21 cellular contexts compared by ENCODE assay signal in the genomic region with DNA sequence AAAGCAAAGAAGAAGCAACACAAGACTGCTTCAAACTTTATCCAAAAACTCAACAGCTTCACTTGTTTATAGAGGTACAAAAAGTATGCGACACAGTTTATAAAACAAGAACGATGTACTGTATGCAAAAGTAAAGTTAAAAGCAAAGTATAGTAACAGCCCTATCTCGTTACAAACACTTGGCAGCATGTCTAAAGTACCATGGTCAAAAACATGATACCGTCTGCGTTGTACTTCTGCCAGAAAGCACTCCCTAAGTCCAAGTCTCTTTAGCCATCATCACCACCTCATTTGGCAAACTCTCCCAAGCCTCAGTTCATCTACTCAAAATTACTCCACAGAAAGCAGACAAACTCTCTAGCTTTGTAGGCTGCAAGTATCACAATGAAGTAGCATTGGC.
DNase-seq lines count a peak whose midpoint lies in the region; ATAC-seq, FAIRE-seq and TF ChIP-seq lines count a peak whose summit lies in the region.
"Had no signal": no experiment of that assay in that cellular context is flagged by ENCODE, and none has a peak within 500 bp of the region (broad histone marks: within the 10 kb centered on the region; RNA-seq: fewer than 3 reads in every experiment).

No MANE protein-coding gene starts in this region.

- H3K4me3 Mint-ChIP-seq in brain: peak overlapping the region in 3 of 5 experiments; percentile 15 to 66 (median 60)
- H3K4me3 Mint-ChIP-seq in naive thymus-derived CD8-positive, alpha-beta T cell: no peak overlapping the region
- H3K4me3 Mint-ChIP-seq: activated T-cell treated with anti-CD3 and anti-CD28 coated beads, Interleukin-2, amount 50 U/mL, for 4 hours; nephron progenitor cell had no signal

- H3K9me3 Mint-ChIP-seq in brain: no peaks in the 10 kb centered on the region
- peaks cover 0 to 3% (median 0%) of the 10 kb centered on the region in 9 donors for H3K9me3 Mint-ChIP-seq in naive thymus-derived CD8-positive, alpha-beta T cell
- H3K9me3 Mint-ChIP-seq: activated T-cell treated with anti-CD3 and anti-CD28 coated beads, Interleukin-2, amount 50 U/mL, for 4 hours; nephron progenitor cell had no signal

- H3K4me1 ChIP-seq in IMR-90 (ENCODE audit: control insufficient read depth, insufficient read depth, low read length) (peaks cover 5% of the 10 kb centered on the region; the same call in 1 of the 2 replicates), left ventricle myocardium inferior (peaks cover 98% of the 10 kb centered on the region), pancreas (peaks cover 13 to 36% (median 36%) of the 10 kb centered on the region in 3 donors)

- H3K4me3 ChIP-seq in IMR-90 (ENCODE audit: insufficient read depth, low read depth, low read length) (no peak overlapping the region), left ventricle myocardium inferior (peak overlapping the region; percentile 7), pancreas (no peak overlapping the region)
- H3K4me3 ChIP-seq: sigmoid colon had no signal

- no peak overlapping the region for H2AK5ac ChIP-seq in IMR-90 (ENCODE audit: low read depth, low read length)

- no peak overlapping the region for H3K14ac ChIP-seq in IMR-90 (replicated peaks; ENCODE audit: low read depth, low read length)

- H2BK15ac ChIP-seq in IMR-90 (ENCODE audit: low read depth, low read length): no peak overlapping the region

- no peak overlapping the region for H3K18ac ChIP-seq in IMR-90 (ENCODE audit: low read depth, low read length)

- no TSS peak for BruUV-seq in IMR-90 (replicated peaks; lab: Mats Ljungman, UMichigan)

- no peaks in the 10 kb centered on the region for H4K20me1 ChIP-seq in IMR-90 (ENCODE audit: insufficient read depth, low read length)

- H3K56ac ChIP-seq in IMR-90 (ENCODE audit: extremely low read depth, insufficient read depth, low read length): no peak overlapping the region

- TF ChIP-seq CTCF in IMR-90 (conservative IDR thresholded peaks at IDR 0.05; ENCODE audit: low read depth, low read length): no peak
- no peak for TF ChIP-seq CTCF in brain (conservative IDR thresholded peaks at IDR 0.05)
- no peak for TF ChIP-seq CTCF in left ventricle myocardium inferior (IDR thresholded peaks at IDR 0.05; ENCODE audit: borderline replicate concordance)
- no peak for TF ChIP-seq CTCF in pancreas (IDR thresholded peaks at IDR 0.05)

- H3K9me3 ChIP-seq in IMR-90 (ENCODE audit: control insufficient read depth, insufficient read depth, low read length) (no peaks in the 10 kb centered on the region), left ventricle myocardium inferior (replicated peaks) (no peaks in the 10 kb centered on the region), pancreas (no peaks in the 10 kb centered on the region)
- H3K9me3 ChIP-seq: sigmoid colon had no signal

- H2AK9ac ChIP-seq in IMR-90 (replicated peaks; ENCODE audit: low read depth, low read length, poor library complexity): no peak overlapping the region

- in situ Hi-C loops in IMR-90 (cut with MboI; ENCODE audit: low sequenced_read_pairs): no loop called here

- no peak overlapping the region for H3K4ac ChIP-seq in IMR-90 (ENCODE audit: low read depth, low read length)

- H3K27me3 ChIP-seq in IMR-90 (ENCODE audit: control insufficient read depth, insufficient read depth, low read length): peaks cover 2% of the 10 kb centered on the region
- no peaks in the 10 kb centered on the region for H3K27me3 ChIP-seq in left ventricle myocardium inferior (ENCODE audit: low read depth)
- H3K27me3 ChIP-seq in pancreas: no peaks in the 10 kb centered on the region
- H3K27me3 ChIP-seq: sigmoid colon had no signal

- H2BK5ac ChIP-seq in IMR-90 (ENCODE audit: low read depth, low read length, poor library complexity, severe bottlenecking): no peak overlapping the region

- intact Hi-C loops in IMR-90 (cut with micrococcal nuclease) (no loop called here), left ventricle myocardium inferior (cut with micrococcal nuclease) (no loop called here), pancreas (cut with DNase I) (no loop called here)

- no peak overlapping the region for H4K91ac ChIP-seq in IMR-90 (ENCODE audit: insufficient read depth, low read depth, low read length)

- H3K27ac ChIP-seq in IMR-90 (ENCODE audit: insufficient read depth, low read length) (peak overlapping the region; percentile 29; the same call in 1 of the 2 replicates), left ventricle myocardium inferior (replicated peaks) (peak overlapping the region; percentile 83), pancreas (no peak overlapping the region)
- H3K27ac ChIP-seq: KMS-11 had no signal

- no peak for TF ChIP-seq RAD21 in IMR-90 (IDR thresholded peaks at IDR 0.05; ENCODE audit: low read length)

- H3K4me2 ChIP-seq in IMR-90 (ENCODE audit: low read depth, low read length): peak overlapping the region; percentile 52; the same call in 1 of the 2 replicates
- H3K4me2 ChIP-seq: KMS-11 had no signal

- H2BK20ac ChIP-seq in IMR-90 (ENCODE audit: low read depth, low read length): no peak overlapping the region

- no peaks in the 10 kb centered on the region for H3K79me1 ChIP-seq in IMR-90 (ENCODE audit: low read depth in 1 of 2, low read length in 2 of 2)

- no peak overlapping the region for H3K23ac ChIP-seq in IMR-90 (ENCODE audit: low read depth, low read length)

- dilution Hi-C loops in IMR-90 (cut with HindIII; ENCODE audit: low sequenced_read_pairs, unreplicated experiment): no loop called here

- no peak overlapping the region for H2BK120ac ChIP-seq in IMR-90 (ENCODE audit: low read depth, low read length)

- peak overlapping the region; percentile 3 for H2AFZ ChIP-seq in IMR-90 (replicated peaks; ENCODE audit: low read length, poor library complexity)

- WGBS in IMR-90 (ENCODE audit: extremely low coverage in 2 of 2, insufficient read length in 1 of 2), 2 experiments: no CpG with 5 or more reads among the region's 5 CpGs
- 22 to 28% methylated on average over 5 of the region's 5 CpGs for WGBS in pancreas, 2 donors

- TF ChIP-seq POLR2A in IMR-90 (IDR thresholded peaks at IDR 0.05; ENCODE audit: low read depth, low read length): no peak

- DNase-seq in IMR-90 (peak; percentile 44), left ventricle myocardium inferior (no peak), pancreas (no peak), activated T-cell treated with anti-CD3 and anti-CD28 coated beads for 4 hours (no peak)
- DNase-seq in naive thymus-derived CD8-positive, alpha-beta T cell: no peak
- DNase-seq: activated CD8-positive, alpha-beta memory T cell treated with anti-CD3 and anti-CD28 coated beads for 24 hours; activated naive CD4-positive, alpha-beta T cell treated with Interleukin-2 at 50 U/mL for 16 hours; activated T-cell treated with anti-CD3 and anti-CD28 coated beads, Interleukin-2, amount 50 U/mL, for 4 hours; amniotic stem cell; DMS153; effector CD4-positive, alpha-beta T cell; NCI-H146; nephron progenitor cell; SHP77; sigmoid colon; substantia nigra had no signal

- no peak for FAIRE-seq in pancreas (lab: Jason Lieb, UNC)
- FAIRE-seq: HTR-8/SVneo had no signal

- CTCF ChIA-PET in IMR-90 (lab: Yijun Ruan, JAX): no interaction called here

- peaks cover 5% of the 10 kb centered on the region for H3K27me3 Mint-ChIP-seq in brain
- H3K27me3 Mint-ChIP-seq in naive thymus-derived CD8-positive, alpha-beta T cell: peaks cover 0 to 8% (median 2%) of the 10 kb centered on the region in 5 donors

- no peaks in the 10 kb centered on the region for H3K36me3 Mint-ChIP-seq in brain
- no peaks in the 10 kb centered on the region for H3K36me3 Mint-ChIP-seq in naive thymus-derived CD8-positive, alpha-beta T cell

- ATAC-seq in IMR-90 (ENCODE audit: low read depth): peak; percentile 69
- ATAC-seq in pancreas: peak in 3 of 4 donors; percentile 31 to 51 (median 46)
- ATAC-seq in HG03025 (IDR thresholded peaks at IDR 0.05; ENCODE audit: low FRiP score, unreplicated experiment): no peak
- ATAC-seq in naive thymus-derived CD8-positive, alpha-beta T cell: no peak
- ATAC-seq: activated T-cell treated with anti-CD3 and anti-CD28 coated beads, Interleukin-2, amount 50 U/mL, for 4 hours; esophagus mucosa had no signal

- H3K9ac ChIP-seq in IMR-90 (ENCODE audit: low read depth, low read length): no peak overlapping the region
- H3K9ac ChIP-seq: KMS-11 had no signal

- no peak overlapping the region for H4K8ac ChIP-seq in IMR-90 (ENCODE audit: low read depth in 2 of 2, low read length in 2 of 2)

- POLR2A ChIA-PET in IMR-90 (lab: Charles Lee; ENCODE audit: unreplicated experiment): no interaction called here
- POLR2A ChIA-PET in naive thymus-derived CD8-positive, alpha-beta T cell (lab: Charles Lee): no interaction called here

- H3K36me3 ChIP-seq in IMR-90 (ENCODE audit: control insufficient read depth, insufficient read depth, low read length) (no peaks in the 10 kb centered on the region), left ventricle myocardium inferior (no peaks in the 10 kb centered on the region), pancreas (no peaks in the 10 kb centered on the region)
- H3K36me3 ChIP-seq: sigmoid colon had no signal

- no peak overlapping the region for H4K5ac ChIP-seq in IMR-90 (ENCODE audit: low read depth, low read length)

- peaks cover 97% of the 10 kb centered on the region for H3K4me1 Mint-ChIP-seq in brain
- no peaks in the 10 kb centered on the region for H3K4me1 Mint-ChIP-seq in naive thymus-derived CD8-positive, alpha-beta T cell

- peak overlapping the region in 4 of 5 experiments; percentile 26 to 60 (median 50) for H3K27ac Mint-ChIP-seq in brain
- H3K27ac Mint-ChIP-seq in naive thymus-derived CD8-positive, alpha-beta T cell: no peak overlapping the region
- H3K27ac Mint-ChIP-seq: nephron progenitor cell had no signal

- H3K9me1 ChIP-seq in IMR-90 (ENCODE audit: insufficient read depth, low read length): no peaks in the 10 kb centered on the region

TF ChIP-seq in IMR-90, 13 proteins besides CTCF, POLR2A, EP300 and RAD21 (continues in another document):
- no peak for TF ChIP-seq NFE2L2 (IDR thresholded peaks at IDR 0.05; ENCODE audit: low read depth, low read length)
- TF ChIP-seq CEBPB (IDR thresholded peaks at IDR 0.05; ENCODE audit: low read depth, low read length): no peak
- no peak for TF ChIP-seq BHLHE40 (IDR thresholded peaks at IDR 0.05; ENCODE audit: low read depth, low read length)
- TF ChIP-seq, protein P1, sequence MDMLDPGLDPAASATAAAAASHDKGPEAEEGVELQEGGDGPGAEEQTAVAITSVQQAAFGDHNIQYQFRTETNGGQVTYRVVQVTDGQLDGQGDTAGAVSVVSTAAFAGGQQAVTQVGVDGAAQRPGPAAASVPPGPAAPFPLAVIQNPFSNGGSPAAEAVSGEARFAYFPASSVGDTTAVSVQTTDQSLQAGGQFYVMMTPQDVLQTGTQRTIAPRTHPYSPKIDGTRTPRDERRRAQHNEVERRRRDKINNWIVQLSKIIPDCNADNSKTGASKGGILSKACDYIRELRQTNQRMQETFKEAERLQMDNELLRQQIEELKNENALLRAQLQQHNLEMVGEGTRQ (IDR thresholded peaks at IDR 0.05; ENCODE audit: low read depth, low read length): no peak
- TF ChIP-seq MAFK (IDR thresholded peaks at IDR 0.05; ENCODE audit: low read depth, low read length): no peak
- no peak for TF ChIP-seq MXI1 (IDR thresholded peaks at IDR 0.05; ENCODE audit: borderline replicate concordance, low read depth, low read length)
- TF ChIP-seq SMC3 (IDR thresholded peaks at IDR 0.05; ENCODE audit: low read depth, low read length): no peak

Comparison
In these comparisons a context has a peak if more than half of its experiments do, and no peak if none do; other contexts are left out.
1. ATAC-seq: peak in IMR-90 (single experiment) and pancreas (3 of 4); none in HG03025 (single experiment) and naive thymus-derived CD8-positive, alpha-beta T cell (0 of 2).
2. H3K27ac ChIP-seq: peak in IMR-90 (single experiment) and left ventricle myocardium inferior (single experiment); none in pancreas (0 of 4).
3. H3K27ac Mint-ChIP-seq: peak in brain (4 of 5); none in naive thymus-derived CD8-positive, alpha-beta T cell (0 of 10).
4. H3K4me3 Mint-ChIP-seq: peak in brain (3 of 5); none in naive thymus-derived CD8-positive, alpha-beta T cell (0 of 10).